Comparison of ENCODE assay signal across 2 cellular contexts in genomic region chr19:17232258-17232657, GRCh38.
TF ChIP-seq lines count a peak whose summit lies in the region.

No MANE protein-coding gene starts in this region.

TF ChIP-seq in IMR-90, 13 proteins besides CTCF, POLR2A, EP300 and RAD21:
- TF ChIP-seq RFX5 (IDR thresholded peaks at IDR 0.05; ENCODE audit: low read depth, low read length): no peak
- TF ChIP-seq RCOR1 (IDR thresholded peaks at IDR 0.05; ENCODE audit: insufficient replicate concordance, low read length): no peak
- no peak for TF ChIP-seq NFE2L2 (IDR thresholded peaks at IDR 0.05; ENCODE audit: low read depth, low read length)
- TF ChIP-seq ELK1 (IDR thresholded peaks at IDR 0.05; ENCODE audit: borderline replicate concordance, low read depth, low read length): no peak
- no peak for TF ChIP-seq CEBPB (IDR thresholded peaks at IDR 0.05; ENCODE audit: low read depth, low read length)
- no peak for TF ChIP-seq MAZ (IDR thresholded peaks at IDR 0.05; ENCODE audit: borderline replicate concordance, low read depth, low read length)
- TF ChIP-seq MXI1 (IDR thresholded peaks at IDR 0.05; ENCODE audit: borderline replicate concordance, low read depth, low read length): no peak
- TF ChIP-seq BHLHE40 (IDR thresholded peaks at IDR 0.05; ENCODE audit: low read depth, low read length): no peak
- no peak for TF ChIP-seq USF2 (IDR thresholded peaks at IDR 0.05; ENCODE audit: low read depth, low read length)
- TF ChIP-seq CHD1 (IDR thresholded peaks at IDR 0.05; ENCODE audit: low read depth, low read length): no peak
- no peak for TF ChIP-seq FOS (IDR thresholded peaks at IDR 0.05; ENCODE audit: low read depth, low read length)
- no peak for TF ChIP-seq SMC3 (IDR thresholded peaks at IDR 0.05; ENCODE audit: low read depth, low read length)
- no peak for TF ChIP-seq MAFK (IDR thresholded peaks at IDR 0.05; ENCODE audit: low read depth, low read length)
TF ChIP-seq in IMR-90: peak in this region for 0.

TF ChIP-seq in K562, 482 proteins besides CTCF, POLR2A, EP300 and RAD21:
- TF ChIP-seq POLR2G (IDR thresholded peaks at IDR 0.05; ENCODE audit: low read depth, low read length) (peak; percentile 64), RBFOX2 (IDR thresholded peaks at IDR 0.05; ENCODE audit: low read depth, low read length) (peak; percentile 64), NFIX (CRISPR knock-in tag; IDR thresholded peaks at IDR 0.05; ENCODE audit: low read depth) (no peak)
